ENCODE assay signal across 18 cellular contexts in the genomic region with DNA sequence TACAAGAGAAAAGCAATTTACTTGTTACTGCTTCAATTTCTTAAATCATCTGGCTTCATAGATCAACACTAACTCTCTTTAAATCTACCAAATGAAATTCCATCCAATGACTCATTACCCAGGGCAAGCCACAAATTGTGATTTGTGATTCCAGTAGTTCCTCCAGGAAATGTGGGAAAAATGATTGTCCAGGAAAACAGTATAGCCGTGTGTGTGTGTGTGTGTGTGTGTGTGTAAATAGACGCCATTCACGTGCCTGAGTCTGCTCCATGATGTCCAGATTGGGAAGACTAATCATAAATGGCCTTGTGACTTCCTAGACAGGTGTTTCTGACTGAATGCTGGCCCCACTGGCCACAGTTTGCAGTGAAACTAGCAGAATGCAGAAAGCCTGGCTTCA.
A peak's percentile ranks its signal among the peaks of the same experiment; 100 is the strongest.
DNase-seq lines count a peak whose midpoint lies in the region; ATAC-seq and TF ChIP-seq lines count a peak whose summit lies in the region.
"Had no signal": no experiment of that assay in that cellular context is flagged by ENCODE, and none has a peak within 500 bp of the region (broad histone marks: within the 10 kb centered on the region; RNA-seq: fewer than 3 reads in every experiment).

No MANE protein-coding gene starts in this region.

- no peak overlapping the region for H3K4me3 ChIP-seq in SJCRH30
- H3K4me3 ChIP-seq in fibroblast of lung (replicated peaks in 1 of 4; ENCODE audit: control extremely low read depth in 1 of 4, insufficient read depth in 1 of 4, low read depth in 3 of 4, low read length in 4 of 4): no peak overlapping the region
- H3K4me3 ChIP-seq: BLaER1 treated with 17β-estradiol and CSF1 and Interleukin-3, amounts not matched to agents 10 nM and 100 nM; psoas muscle had no signal

- no peaks in the 10 kb centered on the region for H3K36me3 ChIP-seq in SJCRH30
- no peaks in the 10 kb centered on the region for H3K36me3 ChIP-seq in fibroblast of lung (ENCODE audit: control insufficient read depth, insufficient read depth, low read length)
- H3K36me3 ChIP-seq: BLaER1 treated with 17β-estradiol and CSF1 and Interleukin-3, amounts not matched to agents 10 nM and 100 nM had no signal

- no peaks in the 10 kb centered on the region for H3K9me3 Mint-ChIP-seq in neural crest cell
- H3K9me3 Mint-ChIP-seq: activated CD8-positive, alpha-beta T cell treated with anti-CD3 and anti-CD28 coated beads for 36 hours; dendritic cell treated with granulocyte-macrophage colony-stimulating factor and Interleukin-4, amounts not matched to agents 40 ng/mL and 50 ng/mL, for 4 days; stimulated activated naive B cell treated with anti-CD40 and anti-IgM and Interleukin-4, amounts not matched to agents 10 μg/mL and 1 μg/mL and 100 μg/mL, for 72 hours had no signal

- DNase-seq in GM04503 (ENCODE audit: low read depth) (peak; percentile 3), SJCRH30 (peak; percentile 54 to 69), fibroblast of lung (ENCODE audit: low read depth in 2 of 2) (peak; percentile 86 to 88), neural crest cell (ENCODE audit: low read depth, low spot score) (no peak), globus pallidus (ENCODE audit: low spot score) (no peak), NCI-H1092 treated with DMSO at 0.1 percent for 48 hours (lab: John Stamatoyannopoulos, UW) (no peak)
- no peak for DNase-seq in activated CD4-positive, alpha-beta T cell treated with anti-CD3 and anti-CD28 coated beads for 4 hours
- DNase-seq: activated CD8-positive, alpha-beta T cell treated with anti-CD3 and anti-CD28 coated beads for 36 hours; activated gamma-delta T cell treated with Interleukin-2 at 50 U/mL for 16 hours; glutamatergic neuron; NCI-H2171; psoas muscle; stimulated activated CD4-positive, alpha-beta T cell treated with anti-CD3 and anti-CD28 coated beads, Interleukin-2, amount 100 ng/mL, for 48 hours; stimulated activated naive B cell treated with anti-CD40 and anti-IgM and Interleukin-4, amounts not matched to agents 10 μg/mL and 1 μg/mL and 100 μg/mL, for 72 hours; T-helper 9 cell had no signal

- no peak for ATAC-seq in GM21360 (IDR thresholded peaks at IDR 0.05; ENCODE audit: unreplicated experiment)
- ATAC-seq: activated CD8-positive, alpha-beta T cell treated with anti-CD3 and anti-CD28 coated beads for 36 hours; stimulated activated naive B cell treated with anti-CD40 and anti-IgM and Interleukin-4, amounts not matched to agents 10 μg/mL and 1 μg/mL and 100 μg/mL, for 72 hours had no signal

- no peak overlapping the region for H3K4me3 Mint-ChIP-seq in neural crest cell
- H3K4me3 Mint-ChIP-seq: activated CD8-positive, alpha-beta T cell treated with anti-CD3 and anti-CD28 coated beads for 36 hours; dendritic cell treated with granulocyte-macrophage colony-stimulating factor and Interleukin-4, amounts not matched to agents 40 ng/mL and 50 ng/mL, for 4 days; stimulated activated naive B cell treated with anti-CD40 and anti-IgM and Interleukin-4, amounts not matched to agents 10 μg/mL and 1 μg/mL and 100 μg/mL, for 72 hours had no signal

- no peaks in the 10 kb centered on the region for H3K27me3 Mint-ChIP-seq in neural crest cell (ENCODE audit: low read depth)
- H3K27me3 Mint-ChIP-seq: activated CD8-positive, alpha-beta T cell treated with anti-CD3 and anti-CD28 coated beads for 36 hours; dendritic cell treated with granulocyte-macrophage colony-stimulating factor and Interleukin-4, amounts not matched to agents 40 ng/mL and 50 ng/mL, for 4 days had no signal

- no peak overlapping the region for H2AFZ ChIP-seq in fibroblast of lung (ENCODE audit: low read length)

- H3K27ac Mint-ChIP-seq in neural crest cell (ENCODE audit: unreplicated experiment): peak overlapping the region; percentile 7
- H3K27ac Mint-ChIP-seq: activated CD8-positive, alpha-beta T cell treated with anti-CD3 and anti-CD28 coated beads for 36 hours; dendritic cell treated with granulocyte-macrophage colony-stimulating factor and Interleukin-4, amounts not matched to agents 40 ng/mL and 50 ng/mL, for 4 days; stimulated activated naive B cell treated with anti-CD40 and anti-IgM and Interleukin-4, amounts not matched to agents 10 μg/mL and 1 μg/mL and 100 μg/mL, for 72 hours had no signal

- peaks cover 21% of the 10 kb centered on the region for H3K4me1 Mint-ChIP-seq in neural crest cell
- H3K4me1 Mint-ChIP-seq: stimulated activated naive B cell treated with anti-CD40 and anti-IgM and Interleukin-4, amounts not matched to agents 10 μg/mL and 1 μg/mL and 100 μg/mL, for 72 hours had no signal

- H3K4me1 ChIP-seq in SJCRH30 (peaks cover 48% of the 10 kb centered on the region), fibroblast of lung (ENCODE audit: control insufficient read depth, extremely low read depth, insufficient read depth, low read length) (no peaks in the 10 kb centered on the region)
- H3K4me1 ChIP-seq: psoas muscle had no signal

- H3K79me2 ChIP-seq in fibroblast of lung (ENCODE audit: control insufficient read depth, insufficient read depth, low read length): no peaks in the 10 kb centered on the region

- H3K9ac ChIP-seq in fibroblast of lung (ENCODE audit: insufficient read depth, low read length): no peak overlapping the region
- H3K9ac ChIP-seq: BLaER1 treated with 17β-estradiol and CSF1 and Interleukin-3, amounts not matched to agents 10 nM and 100 nM had no signal

- H3K36me3 Mint-ChIP-seq in neural crest cell (ENCODE audit: low read depth): no peaks in the 10 kb centered on the region
- H3K36me3 Mint-ChIP-seq: stimulated activated naive B cell treated with anti-CD40 and anti-IgM and Interleukin-4, amounts not matched to agents 10 μg/mL and 1 μg/mL and 100 μg/mL, for 72 hours had no signal

- peak overlapping the region; percentile 71 for H3K27ac ChIP-seq in SJCRH30
- H3K27ac ChIP-seq in fibroblast of lung (ENCODE audit: insufficient read depth, low read length): no peak overlapping the region
- H3K27ac ChIP-seq: BLaER1 treated with 17β-estradiol and CSF1 and Interleukin-3, amounts not matched to agents 10 nM and 100 nM; psoas muscle had no signal

- TF ChIP-seq CTCF in fibroblast of lung (conservative IDR thresholded peaks at IDR 0.05 in 1 of 2, IDR thresholded peaks at IDR 0.05 in 1 of 2; ENCODE audit: low read depth in 1 of 2, low read length in 2 of 2): no peak
- TF ChIP-seq CTCF in neural crest cell (conservative IDR thresholded peaks at IDR 0.05): no peak

- H3K4me2 ChIP-seq in fibroblast of lung (ENCODE audit: extremely low read depth, insufficient read depth, low read length): no peak overlapping the region
- H3K4me2 ChIP-seq: BLaER1 treated with 17β-estradiol and CSF1 and Interleukin-3, amounts not matched to agents 10 nM and 100 nM had no signal

- no peaks in the 10 kb centered on the region for H3K27me3 ChIP-seq in SJCRH30
- H3K27me3 ChIP-seq in fibroblast of lung (ENCODE audit: control insufficient read depth, insufficient read depth, low read length): no peaks in the 10 kb centered on the region

- H3K9me3 ChIP-seq in SJCRH30 (replicated peaks) (no peaks in the 10 kb centered on the region), fibroblast of lung (ENCODE audit: control insufficient read depth, insufficient read depth, low read depth, low read length) (no peaks in the 10 kb centered on the region)
- H3K9me3 ChIP-seq: psoas muscle had no signal

- H4K20me1 ChIP-seq in fibroblast of lung (ENCODE audit: control insufficient read depth, extremely low read depth, insufficient read depth, low read length): no peaks in the 10 kb centered on the region

Comparison
In these comparisons a context has a peak if more than half of its experiments do, and no peak if none do; other contexts are left out.
1. DNase-seq: peak in GM04503 (single experiment), SJCRH30 (2 of 2) and fibroblast of lung (2 of 2); none in neural crest cell (single experiment), globus pallidus (single experiment), NCI-H1092 treated with DMSO at 0.1 percent for 48 hours (single experiment) and activated CD4-positive, alpha-beta T cell treated with anti-CD3 and anti-CD28 coated beads for 4 hours (0 of 2).